Comparison of ENCODE assay signal across 8 cellular contexts in genomic region chr6:157535354-157536217, GRCh38.
DNase-seq lines count a peak whose midpoint lies in the region; ATAC-seq and TF ChIP-seq lines count a peak whose summit lies in the region.

No MANE protein-coding gene starts in this region.

- DNase-seq in GM13977 (ENCODE audit: low spot score) (peak; percentile 57), HCEC 1CT (peak; percentile 67), MM.1S (no peak), MCF 10A (ENCODE audit: unreplicated experiment) (peak; percentile 74), hypothalamus (lab: John Stamatoyannopoulos, UW) (no peak), DMS79 treated with DMSO at 0.1 percent for 48 hours (lab: John Stamatoyannopoulos, UW) (no peak), NCI-H1417 (lab: John Stamatoyannopoulos, UW) (no peak)
- DNase-seq in natural killer cell treated with Interleukin-12 subunit alpha and Interleukin-12 subunit beta and Interleukin-15 and Interleukin-18, amount 100 ng/mL, for 72 hours (ENCODE audit: low spot score), result peak; percentile 77

- POLR2A ChIA-PET in MCF 10A (lab: Yijun Ruan, JAX), result interaction anchor here (0.7 to 1.0 kb wide), 4 partner anchors 14 to 318 kb away, joined by 3 to 4 read pairs (median 3); no protein-coding TSS in a partner anchor

- H3K4me3 ChIP-seq in MM.1S (ENCODE audit: low read length), result no peak overlapping the region

- no peaks in the 10 kb centered on the region for H3F3A ChIP-seq in MM.1S (ENCODE audit: insufficient read depth, low read length)

- H3K9me3 ChIP-seq in MM.1S (replicated peaks; ENCODE audit: insufficient read depth, low read length), result no peaks in the 10 kb centered on the region

- H3K4me1 ChIP-seq in MM.1S (ENCODE audit: low read length), result peaks cover 9% of the 10 kb centered on the region; the same call in 1 of the 2 replicates

- H3K9ac ChIP-seq in MM.1S (ENCODE audit: low read length), result no peak overlapping the region

- intact Hi-C loops in MCF 10A (cut with micrococcal nuclease), result no loop called here

- no peaks in the 10 kb centered on the region for H3K36me3 ChIP-seq in MM.1S (replicated peaks; ENCODE audit: insufficient read depth, low read length)

- in situ Hi-C loops in GM13977 (cut with MboI; ENCODE audit: low pct_unique_long_range_greater_than_20kb, low sequenced_read_pairs, unreplicated experiment), result no loop called here

- no peak overlapping the region for H3K4me3 Mint-ChIP-seq in MCF 10A (ENCODE audit: unreplicated experiment)
- H3K4me3 Mint-ChIP-seq in natural killer cell treated with Interleukin-12 subunit alpha and Interleukin-12 subunit beta and Interleukin-15 and Interleukin-18, amount 100 ng/mL, for 72 hours, result peak overlapping the region; percentile 80

- CTCF ChIA-PET in MCF 10A (lab: Yijun Ruan, JAX), result interaction anchor here (0.6 to 0.7 kb wide), 3 partner anchors 14 to 355 kb away, joined by 3 to 6 read pairs (median 4); no protein-coding TSS in a partner anchor

- peak overlapping the region; percentile 39 for H3K4me2 ChIP-seq in MM.1S (ENCODE audit: low read depth, low read length)

- ATAC-seq in natural killer cell treated with Interleukin-12 subunit alpha and Interleukin-12 subunit beta and Interleukin-15 and Interleukin-18, amount 100 ng/mL, for 72 hours, result peak; percentile 89 to 93

- H3K4me1 Mint-ChIP-seq in MCF 10A (ENCODE audit: insufficient read depth, unreplicated experiment), result peaks cover 16% of the 10 kb centered on the region
- H3K4me1 Mint-ChIP-seq in natural killer cell treated with Interleukin-12 subunit alpha and Interleukin-12 subunit beta and Interleukin-15 and Interleukin-18, amount 100 ng/mL, for 72 hours (ENCODE audit: low read depth in 2 of 2), result peaks cover 52 to 55% of the 10 kb centered on the region in 2 donors

- no peaks in the 10 kb centered on the region for H3K79me2 ChIP-seq in MM.1S (ENCODE audit: low read length)

- H4K20me1 ChIP-seq in MM.1S (ENCODE audit: insufficient read depth, low read length), result no peaks in the 10 kb centered on the region

- peak overlapping the region; percentile 13; the same call in 1 of the 2 replicates for H3K27ac ChIP-seq in MM.1S (ENCODE audit: low read length)

- H2AFZ ChIP-seq in MM.1S (ENCODE audit: low read length), result no peak overlapping the region

- TF ChIP-seq CTCF in GM13977 (IDR thresholded peaks at IDR 0.05; ENCODE audit: extremely low read depth, insufficient read depth, missing control alignments) (no peak), MM.1S (IDR thresholded peaks at IDR 0.05; ENCODE audit: low read length) (no peak), MCF 10A (IDR thresholded peaks at IDR 0.05; ENCODE audit: unreplicated experiment) (no peak)

- no TSS peak for BruUV-seq in MCF 10A (replicated peaks; lab: Mats Ljungman, UMichigan)

- no peaks in the 10 kb centered on the region for H3K27me3 ChIP-seq in MM.1S (replicated peaks; ENCODE audit: insufficient read depth, low read length)

- no peaks in the 10 kb centered on the region for H3K27me3 Mint-ChIP-seq in MCF 10A (ENCODE audit: insufficient read depth, unreplicated experiment)
- no peaks in the 10 kb centered on the region for H3K27me3 Mint-ChIP-seq in natural killer cell treated with Interleukin-12 subunit alpha and Interleukin-12 subunit beta and Interleukin-15 and Interleukin-18, amount 100 ng/mL, for 72 hours

- no peaks in the 10 kb centered on the region for H3K9me3 Mint-ChIP-seq in MCF 10A (ENCODE audit: unreplicated experiment)
- no peaks in the 10 kb centered on the region for H3K9me3 Mint-ChIP-seq in natural killer cell treated with Interleukin-12 subunit alpha and Interleukin-12 subunit beta and Interleukin-15 and Interleukin-18, amount 100 ng/mL, for 72 hours

- no peaks in the 10 kb centered on the region for H3K36me3 Mint-ChIP-seq in MCF 10A (ENCODE audit: insufficient read depth, unreplicated experiment)
- no peaks in the 10 kb centered on the region for H3K36me3 Mint-ChIP-seq in natural killer cell treated with Interleukin-12 subunit alpha and Interleukin-12 subunit beta and Interleukin-15 and Interleukin-18, amount 100 ng/mL, for 72 hours

- H3K27ac Mint-ChIP-seq in MCF 10A (ENCODE audit: low read depth, unreplicated experiment), result peak overlapping the region; percentile 40
- peak overlapping the region; percentile 72 to 85 for H3K27ac Mint-ChIP-seq in natural killer cell treated with Interleukin-12 subunit alpha and Interleukin-12 subunit beta and Interleukin-15 and Interleukin-18, amount 100 ng/mL, for 72 hours

- no peaks in the 10 kb centered on the region for H3K9me2 ChIP-seq in MM.1S (replicated peaks; ENCODE audit: insufficient read depth, low read length)

Comparison
In these comparisons a context has a peak if more than half of its experiments do, and no peak if none do; other contexts are left out.
1. DNase-seq: peak in GM13977 (single experiment), HCEC 1CT (single experiment), MCF 10A (single experiment) and natural killer cell treated with Interleukin-12 subunit alpha and Interleukin-12 subunit beta and Interleukin-15 and Interleukin-18, amount 100 ng/mL, for 72 hours (single experiment); none in MM.1S (single experiment), hypothalamus (0 of 51), DMS79 treated with DMSO at 0.1 percent for 48 hours (single experiment) and NCI-H1417 (0 of 3).